Comparison of ENCODE assay signal across 8 cellular contexts in genomic region chr1:115838805-115839705, GRCh38. TPM values are rescaled to one million over a fixed set of nuclear protein-coding genes. Genes with fewer than 3 reads are reported as not detected.
DNase-seq lines count a peak whose midpoint lies in the region; ATAC-seq lines count a peak whose summit lies in the region.

No MANE protein-coding gene starts in this region.

- peak; percentile 59 for DNase-seq in DMS53 (lab: John Stamatoyannopoulos, UW)
- no peak for DNase-seq in DMS53 treated with DMSO at 0.1 percent for 48 hours (lab: John Stamatoyannopoulos, UW; ENCODE audit: unreplicated experiment)
- DNase-seq in NCI-H526 (lab: John Stamatoyannopoulos, UW) = peak; percentile 73 to 96
- DNase-seq in ureter (ENCODE audit: low spot score) = peak; percentile 46
- DNase-seq in DMS114 treated with DMSO at 0.1 percent for 48 hours (lab: John Stamatoyannopoulos, UW; ENCODE audit: unreplicated experiment) = no peak

- H3K4me3 ChIP-seq in ectodermal cell (ENCODE audit: insufficient read depth, low read depth, low read length) (peak overlapping the region; percentile 42), mucosa of stomach (ENCODE audit: low read length) (peak overlapping the region; percentile 16)

- H3K27ac ChIP-seq in ectodermal cell (ENCODE audit: insufficient read depth, low read depth, low read length, poor library complexity, severe bottlenecking) = no peak overlapping the region

- 1% methylated on average over 77 of the region's 77 CpGs for WGBS in ectodermal cell, 2 experiments

- H3K9me3 ChIP-seq in ectodermal cell (ENCODE audit: control insufficient read depth, low read length) (no peaks in the 10 kb centered on the region), mucosa of stomach (ENCODE audit: control insufficient read depth, low read length) (no peaks in the 10 kb centered on the region)

- H3K36me3 ChIP-seq in ectodermal cell (ENCODE audit: control insufficient read depth, insufficient read depth, low read length) = no peaks in the 10 kb centered on the region
- H3K36me3 ChIP-seq in mucosa of stomach (ENCODE audit: control insufficient read depth, insufficient read depth, low read length) = no peaks in the 10 kb centered on the region

- ATAC-seq in GM19467 (IDR thresholded peaks at IDR 0.05; ENCODE audit: unreplicated experiment) = no peak

- no peak overlapping the region for H3K9ac ChIP-seq in mucosa of stomach (ENCODE audit: low read length)

- peaks cover 74% of the 10 kb centered on the region for H3K27me3 ChIP-seq in ectodermal cell (ENCODE audit: control insufficient read depth, insufficient read depth, low read length, poor library complexity, severe bottlenecking)
- H3K27me3 ChIP-seq in mucosa of stomach (ENCODE audit: control insufficient read depth, insufficient read depth, low read length) = peaks cover 72% of the 10 kb centered on the region

- H3K4me1 ChIP-seq in ectodermal cell (ENCODE audit: control insufficient read depth, insufficient read depth, low read length) (peaks cover 5% of the 10 kb centered on the region), mucosa of stomach (ENCODE audit: control insufficient read depth, insufficient read depth, low read length) (peaks cover 8% of the 10 kb centered on the region)

RNA-seq across cellular contexts. Expression of gene NHLH2, which starts 1.9 kb away (rescaled TPM):
- 1.2 TPM for polyA plus RNA-seq in ectodermal cell (2013, experiment 1 of 4)
- 1.3 TPM for polyA plus RNA-seq in ectodermal cell (2013, experiment 2 of 4)
- polyA plus RNA-seq in ectodermal cell (2013, experiment 3 of 4) = 1.1 TPM
- 1.3 TPM for polyA plus RNA-seq in ectodermal cell (2013, experiment 4 of 4)
- total RNA-seq in ureter = 0.31 TPM

Comparison
In these comparisons a context has a peak if more than half of its experiments do, and no peak if none do; other contexts are left out.
1. DNase-seq: peak in DMS53 (single experiment), NCI-H526 (2 of 2) and ureter (single experiment); none in DMS53 treated with DMSO at 0.1 percent for 48 hours (single experiment) and DMS114 treated with DMSO at 0.1 percent for 48 hours (single experiment).